ENCODE assay signal across 20 cellular contexts in genomic region chr14:32597771-32598170, GRCh38.
A peak's percentile ranks its signal among the peaks of the same experiment; 100 is the strongest.
DNase-seq lines count a peak whose midpoint lies in the region; ATAC-seq and TF ChIP-seq lines count a peak whose summit lies in the region.
"Had no signal": no experiment of that assay in that cellular context is flagged by ENCODE, and none has a peak within 500 bp of the region (broad histone marks: within the 10 kb centered on the region; RNA-seq: fewer than 3 reads in every experiment).

No MANE protein-coding gene starts in this region.

- no peak overlapping the region for H2AFZ ChIP-seq in SK-N-SH (ENCODE audit: low read depth)

- H3K9ac ChIP-seq in SK-N-SH (no peak overlapping the region), colonic mucosa (ENCODE audit: low read depth in 2 of 2, low read length in 2 of 2) (no peak overlapping the region)
- H3K9ac ChIP-seq: BLaER1 had no signal

- POLR2A ChIA-PET in SK-N-SH (lab: Yijun Ruan, JAX), result no interaction called here

- H3K4me2 ChIP-seq in SK-N-SH, result no peak overlapping the region
- H3K4me2 ChIP-seq: BLaER1 had no signal

- 84% methylated on average over 2 of the region's 2 CpGs for WGBS in SK-N-SH (ENCODE audit: low lambda C conversion rate)
- 65 to 96% (median 92%) methylated on average over 2 of the region's 2 CpGs for WGBS in ovary, 3 donors

- TF ChIP-seq CTCF in SK-N-SH (IDR thresholded peaks at IDR 0.05) (no peak), fibroblast of mammary gland (conservative IDR thresholded peaks at IDR 0.05; ENCODE audit: control insufficient read depth, insufficient read depth, low read depth, low read length) (no peak), colonic mucosa (IDR thresholded peaks at IDR 0.05) (no peak), ovary (IDR thresholded peaks at IDR 0.05) (no peak)

- CTCF ChIA-PET in SK-N-SH (lab: Yijun Ruan, JAX), result no interaction called here

- no peaks in the 10 kb centered on the region for H3K9me2 ChIP-seq in SK-N-SH

- intact Hi-C loops in colonic mucosa (cut with DNase I) (no loop called here), ovary (cut with DNase I) (no loop called here)

- H3K4me1 ChIP-seq in SK-N-SH (ENCODE audit: control insufficient read depth in 1 of 2, insufficient read depth in 2 of 2, low read depth in 1 of 2, low read length in 1 of 2), result peaks cover 9 to 43% of the 10 kb centered on the region in 2 experiments
- H3K4me1 ChIP-seq in colonic mucosa, result no peaks in the 10 kb centered on the region
- no peaks in the 10 kb centered on the region for H3K4me1 ChIP-seq in ovary (ENCODE audit: insufficient read depth)
- H3K4me1 ChIP-seq: BLaER1, Caco-2 had no signal

- H3K9me3 ChIP-seq in SK-N-SH (no peaks in the 10 kb centered on the region), colonic mucosa (no peaks in the 10 kb centered on the region), ovary (no peaks in the 10 kb centered on the region)
- H3K9me3 ChIP-seq: BLaER1, Caco-2 had no signal

- no peaks in the 10 kb centered on the region for H3K27me3 ChIP-seq in SK-N-SH (ENCODE audit: insufficient read depth)
- no peaks in the 10 kb centered on the region for H3K27me3 ChIP-seq in colonic mucosa
- H3K27me3 ChIP-seq in ovary, result no peaks in the 10 kb centered on the region
- H3K27me3 ChIP-seq: BLaER1 had no signal

- DNase-seq in SK-N-SH, result no peak
- DNase-seq in LHCN-M2 (ENCODE audit: low read depth), result peak; percentile 53
- peak; percentile 57 for DNase-seq in fibroblast of mammary gland (ENCODE audit: low read depth)
- no peak for DNase-seq in colonic mucosa
- DNase-seq in NCI-H2107 (lab: John Stamatoyannopoulos, UW), result no peak
- DNase-seq in ovary, result no peak
- DNase-seq in stimulated activated CD4-positive, alpha-beta T cell treated with anti-CD3 and anti-CD28 coated beads, Interleukin-12 subunit alpha, Interleukin-12 subunit beta, amount 100 ng/mL, for 4 hours, result no peak
- DNase-seq: Caco-2; CD4-positive, CD25-positive, alpha-beta regulatory T cell; CD8-positive, alpha-beta T cell; DMS153; DND-41; GDM1; H9; HFFc6 had no signal

- ATAC-seq in SK-N-SH treated with all-trans-retinoic acid at 6 μM for 48 hours, result no peak
- ATAC-seq: CD8-positive, alpha-beta T cell; GM12878 had no signal

- no peak for TF ChIP-seq POLR2A in ovary (IDR thresholded peaks at IDR 0.05)

- H3K4me3 ChIP-seq in SK-N-SH (ENCODE audit: low read depth in 2 of 2, low read length in 1 of 2) (no peak overlapping the region), fibroblast of mammary gland (ENCODE audit: control insufficient read depth, low read depth, low read length) (no peak overlapping the region), colonic mucosa (no peak overlapping the region), ovary (no peak overlapping the region)
- H3K4me3 ChIP-seq: BLaER1, GM12878 had no signal

- H4K20me1 ChIP-seq in SK-N-SH (ENCODE audit: insufficient read depth), result no peaks in the 10 kb centered on the region
- H4K20me1 ChIP-seq: BLaER1 had no signal

- H3K36me3 ChIP-seq in SK-N-SH (replicated peaks in 1 of 2; ENCODE audit: control insufficient read depth in 1 of 2, insufficient read depth in 2 of 2, low read length in 1 of 2) (peaks cover 8 to 11% of the 10 kb centered on the region in 2 experiments), colonic mucosa (no peaks in the 10 kb centered on the region), ovary (no peaks in the 10 kb centered on the region)
- H3K36me3 ChIP-seq: BLaER1 had no signal

- H3K27ac ChIP-seq in SK-N-SH (ENCODE audit: low read depth in 2 of 2, low read length in 1 of 2) (peak overlapping the region in 1 of 2 experiments; percentile 98; a peak in 2 of 4 replicates), colonic mucosa (no peak overlapping the region), ovary (no peak overlapping the region)
- H3K27ac ChIP-seq: 22Rv1, BLaER1, C4-2B had no signal

- H3K79me2 ChIP-seq in SK-N-SH (ENCODE audit: insufficient read depth), result no peaks in the 10 kb centered on the region

- no peak for TF ChIP-seq EP300 in SK-N-SH (IDR thresholded peaks at IDR 0.05; ENCODE audit: borderline replicate concordance in 1 of 2, low read depth in 1 of 2, low read length in 1 of 2)
- TF ChIP-seq EP300 in ovary (IDR thresholded peaks at IDR 0.05), result no peak

- peaks cover 45% of the 10 kb centered on the region for H3F3A ChIP-seq in SK-N-SH (replicated peaks; ENCODE audit: insufficient read depth)

- TF ChIP-seq RAD21 in SK-N-SH (IDR thresholded peaks at IDR 0.05; ENCODE audit: low read length), result no peak

TF ChIP-seq in SK-N-SH, 30 proteins besides CTCF, POLR2A, EP300 and RAD21:
- no peak for TF ChIP-seq RXRA (IDR thresholded peaks at IDR 0.05; ENCODE audit: borderline replicate concordance, low read depth)
- no peak for TF ChIP-seq RFX5 (IDR thresholded peaks at IDR 0.05; ENCODE audit: low read length)
- TF ChIP-seq POLR2AphosphoS5 (IDR thresholded peaks at IDR 0.05; ENCODE audit: low read depth, low read length), result no peak
- TF ChIP-seq FOSL2 (IDR thresholded peaks at IDR 0.05; ENCODE audit: borderline replicate concordance, low read depth), result peak; percentile 19; the same call in 1 of the 2 replicates
- no peak for TF ChIP-seq SMC3 (IDR thresholded peaks at IDR 0.05; ENCODE audit: low read depth, low read length)
- no peak for TF ChIP-seq MXI1 (IDR thresholded peaks at IDR 0.05; ENCODE audit: low read depth, low read length)
- no peak for TF ChIP-seq NFIC (IDR thresholded peaks at IDR 0.05; ENCODE audit: borderline replicate concordance)
- no peak for TF ChIP-seq NRF1 (IDR thresholded peaks at IDR 0.05; ENCODE audit: low read depth, low read length)
- no peak for TF ChIP-seq TCF12 (IDR thresholded peaks at IDR 0.05)
- no peak for TF ChIP-seq CHD2 (IDR thresholded peaks at IDR 0.05; ENCODE audit: low read length, partially characterized antibody)
- TF ChIP-seq GABPA (IDR thresholded peaks at IDR 0.05; ENCODE audit: low read depth), result no peak
- peak; percentile 16; the same call in 1 of the 2 replicates for TF ChIP-seq JUND (IDR thresholded peaks at IDR 0.05)
TF ChIP-seq in SK-N-SH: peak in this region for 2.

TF ChIP-seq in SK-N-SH treated with all-trans-retinoic acid at 6 μM for 48 hours, 23 proteins besides CTCF, POLR2A, EP300 and RAD21:
- no peak for TF ChIP-seq BACH2 (CRISPR knock-in tag; IDR thresholded peaks at IDR 0.05; ENCODE audit: borderline replicate concordance)
- TF ChIP-seq ESRRG (CRISPR knock-in tag; IDR thresholded peaks at IDR 0.05), result no peak
- no peak for TF ChIP-seq ZFP3 (CRISPR knock-in tag; IDR thresholded peaks at IDR 0.05)
- TF ChIP-seq SNAI2 (CRISPR knock-in tag; IDR thresholded peaks at IDR 0.05), result no peak
- TF ChIP-seq OSR1 (CRISPR knock-in tag; IDR thresholded peaks at IDR 0.05), result no peak
- TF ChIP-seq RARB (CRISPR knock-in tag; IDR thresholded peaks at IDR 0.05), result no peak
- TF ChIP-seq CREB5 (CRISPR knock-in tag; IDR thresholded peaks at IDR 0.05; ENCODE audit: low read depth), result no peak
- TF ChIP-seq PPARA (CRISPR knock-in tag; IDR thresholded peaks at IDR 0.05; ENCODE audit: borderline replicate concordance), result no peak
- TF ChIP-seq CSDC2 (CRISPR knock-in tag; IDR thresholded peaks at IDR 0.05), result no peak
- no peak for TF ChIP-seq GLIS3 (CRISPR knock-in tag; IDR thresholded peaks at IDR 0.05)
- no peak for TF ChIP-seq ZFP30 (CRISPR knock-in tag; IDR thresholded peaks at IDR 0.05)
- no peak for TF ChIP-seq ZNF70 (CRISPR knock-in tag; IDR thresholded peaks at IDR 0.05)
- TF ChIP-seq ZNF8 (CRISPR knock-in tag; IDR thresholded peaks at IDR 0.05), result no peak
- no peak for TF ChIP-seq ZNF565 (CRISPR knock-in tag; conservative IDR thresholded peaks at IDR 0.05; ENCODE audit: low read depth)
- no peak for TF ChIP-seq ISL1 (CRISPR knock-in tag; IDR thresholded peaks at IDR 0.05)

Comparison
In these comparisons a context has a peak if more than half of its experiments do, and no peak if none do; other contexts are left out.
1. DNase-seq: peak in LHCN-M2 (single experiment) and fibroblast of mammary gland (single experiment); none in SK-N-SH (single experiment), colonic mucosa (single experiment), NCI-H2107 (single experiment), ovary (0 of 5) and stimulated activated CD4-positive, alpha-beta T cell treated with anti-CD3 and anti-CD28 coated beads, Interleukin-12 subunit alpha, Interleukin-12 subunit beta, amount 100 ng/mL, for 4 hours (single experiment).